In the genomic region with DNA sequence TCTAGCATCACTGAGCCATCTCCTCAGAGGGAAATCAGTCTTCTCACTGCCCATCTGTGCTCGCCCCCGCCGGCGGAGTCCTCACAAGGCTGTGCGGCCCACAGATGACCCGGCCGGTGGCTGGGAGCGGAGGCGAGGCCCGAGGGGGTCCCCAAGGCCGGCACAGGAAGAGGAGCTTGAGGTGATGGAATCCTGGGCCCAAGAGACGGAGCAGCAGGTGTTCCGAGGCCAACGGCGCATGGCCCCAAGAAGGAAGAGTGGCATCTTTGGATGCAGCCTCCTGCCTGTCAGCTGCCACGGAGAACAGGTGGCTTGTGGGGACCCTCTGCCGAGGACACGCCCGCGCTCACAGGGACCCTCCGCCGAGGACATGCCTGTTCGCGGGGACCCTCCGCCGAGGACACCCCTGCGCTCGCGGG, we compare ENCODE assay signal across 23 cellular contexts.
A peak's percentile ranks its signal among the peaks of the same experiment; 100 is the strongest.
DNase-seq lines count a peak whose midpoint lies in the region; ATAC-seq and TF ChIP-seq lines count a peak whose summit lies in the region.
"Had no signal": no experiment of that assay in that cellular context is flagged by ENCODE, and none has a peak within 500 bp of the region (broad histone marks: within the 10 kb centered on the region; RNA-seq: fewer than 3 reads in every experiment).

No MANE protein-coding gene starts in this region.

- 84 to 86% methylated on average over 23 to 29 of the region's 29 CpGs for WGBS in aorta, 2 donors

- H3K36me3 ChIP-seq in lower lobe of right lung (peaks cover 44% of the 10 kb centered on the region), aorta (ENCODE audit: control insufficient read depth in 1 of 2, insufficient read depth in 2 of 2, low read length in 1 of 2) (peaks cover 0 to 3% of the 10 kb centered on the region in 2 donors)
- H3K36me3 ChIP-seq: BE2C, HAP-1 had no signal

- H3K4me3 ChIP-seq in lower lobe of right lung = no peak overlapping the region
- H3K4me3 ChIP-seq in aorta (ENCODE audit: low read length in 2 of 2) = no peak overlapping the region
- H3K4me3 ChIP-seq: HAP-1 had no signal

- H3K27me3 ChIP-seq in lower lobe of right lung (ENCODE audit: low read depth) (no peaks in the 10 kb centered on the region), aorta (ENCODE audit: control insufficient read depth in 1 of 2, insufficient read depth in 2 of 2, low read length in 1 of 2) (no peaks in the 10 kb centered on the region)
- H3K27me3 ChIP-seq: BE2C had no signal

- H3K27me3 Mint-ChIP-seq in chondrocyte (ENCODE audit: low read depth) = no peaks in the 10 kb centered on the region
- H3K27me3 Mint-ChIP-seq: CD4-positive, CD25-positive, alpha-beta regulatory T cell had no signal

- TF ChIP-seq CTCF in chondrocyte (IDR thresholded peaks at IDR 0.05) (no peak), lower lobe of right lung (IDR thresholded peaks at IDR 0.05) (no peak)

- H3K4me3 Mint-ChIP-seq in chondrocyte (ENCODE audit: unreplicated experiment) = no peak overlapping the region
- H3K4me3 Mint-ChIP-seq: CD4-positive, CD25-positive, alpha-beta regulatory T cell; HFFc6; IgD-negative memory B cell had no signal

- H3K9me3 Mint-ChIP-seq in chondrocyte (ENCODE audit: low read depth) = no peaks in the 10 kb centered on the region
- H3K9me3 Mint-ChIP-seq: CD4-positive, CD25-positive, alpha-beta regulatory T cell; IgD-negative memory B cell had no signal

- H3K4me1 Mint-ChIP-seq in chondrocyte (ENCODE audit: low read depth) = no peaks in the 10 kb centered on the region

- H3K36me3 Mint-ChIP-seq in chondrocyte (ENCODE audit: low read depth) = peaks cover 11% of the 10 kb centered on the region

- intact Hi-C loops in lower lobe of right lung (cut with DNase I) = no loop called here
- intact Hi-C loops in aorta (cut with DNase I) = no loop called here

- DNase-seq in activated CD8-positive, alpha-beta memory T cell treated with anti-CD3 and anti-CD28 coated beads, Interleukin-2, amount 50 U/mL, for 4 hours = peak; percentile 11
- no peak for DNase-seq in activated CD8-positive, alpha-beta memory T cell treated with anti-CD3 and anti-CD28 coated beads for 24 hours
- DNase-seq in chondrocyte (ENCODE audit: low spot score) (peak; percentile 73), lower lobe of right lung (peak; percentile 32), aorta (peak; percentile 31 to 69), RKO (ENCODE audit: low spot score) (no peak)
- DNase-seq: BE2C; CD4-positive, CD25-positive, alpha-beta regulatory T cell; GOT3; HFFc6; MM.1S; NCI-H2029; NCI-H446; NCI-H524 treated with DMSO at 0.1 percent for 48 hours; NCI-H82; NK-92 treated with Interleukin-12 subunit alpha and Interleukin-12 subunit beta, amount 100 ng/mL, for 24 hours; PC-3; SHP77 treated with DMSO at 0.1 percent for 48 hours had no signal

- H3K27ac ChIP-seq in lower lobe of right lung (no peak overlapping the region), aorta (ENCODE audit: low read depth in 1 of 2, low read length in 2 of 2) (no peak overlapping the region)
- H3K27ac ChIP-seq: 22Rv1, KMS-11 had no signal

- H3K4me1 ChIP-seq in lower lobe of right lung (no peaks in the 10 kb centered on the region), aorta (ENCODE audit: control insufficient read depth in 1 of 2, insufficient read depth in 2 of 2, low read length in 2 of 2) (no peaks in the 10 kb centered on the region)
- H3K4me1 ChIP-seq: BE2C, HAP-1 had no signal

- H3K27ac Mint-ChIP-seq in chondrocyte (ENCODE audit: unreplicated experiment) = no peak overlapping the region
- H3K27ac Mint-ChIP-seq: CD4-positive, CD25-positive, alpha-beta regulatory T cell; HFFc6; IgD-negative memory B cell had no signal

- H3K9me3 ChIP-seq in lower lobe of right lung (no peaks in the 10 kb centered on the region), aorta (ENCODE audit: control insufficient read depth, low read length) (no peaks in the 10 kb centered on the region)
- H3K9me3 ChIP-seq: BE2C, HAP-1 had no signal

- ATAC-seq in lower lobe of right lung (no peak), aorta (ENCODE audit: low FRiP score) (no peak), GM21737 (IDR thresholded peaks at IDR 0.05; ENCODE audit: unreplicated experiment) (no peak)
- ATAC-seq: PC-3 had no signal

Comparison
In these comparisons a context has a peak if more than half of its experiments do, and no peak if none do; other contexts are left out.
1. DNase-seq: peak in activated CD8-positive, alpha-beta memory T cell treated with anti-CD3 and anti-CD28 coated beads, Interleukin-2, amount 50 U/mL, for 4 hours (single experiment), chondrocyte (single experiment), lower lobe of right lung (single experiment) and aorta (2 of 2); none in activated CD8-positive, alpha-beta memory T cell treated with anti-CD3 and anti-CD28 coated beads for 24 hours (single experiment) and RKO (single experiment).